In genomic region chr3:98564282-98565005, GRCh38 we compare ENCODE assay signal across 13 cellular contexts. TPM values are rescaled to one million over a fixed set of nuclear protein-coding genes. Genes with fewer than 3 reads are reported as not detected.
DNase-seq lines count a peak whose midpoint lies in the region; ATAC-seq and FAIRE-seq lines count a peak whose summit lies in the region.
"Had no signal": no experiment of that assay in that cellular context is flagged by ENCODE, and none has a peak within 500 bp of the region (broad histone marks: within the 10 kb centered on the region; RNA-seq: fewer than 3 reads in every experiment).

No MANE protein-coding gene starts in this region.

- POLR2A ChIA-PET in CD8-positive, alpha-beta memory T cell (lab: Charles Lee) = interaction anchor here (0.6 to 5.9 kb wide), 22 partner anchors 8 to 742 kb away, joined by 3 to 105 read pairs (median 5); partner anchors contain the start of genes CLDND1, CPOX and CRYBG3

- peak overlapping the region; percentile 77 for H3K27ac ChIP-seq in CD8-positive, alpha-beta memory T cell (ENCODE audit: low read depth, low read length)
- H3K27ac ChIP-seq: hepatocyte had no signal

- peak overlapping the region; percentile 61 to 86 (median 80) for H3K4me3 Mint-ChIP-seq in CD8-positive, alpha-beta memory T cell
- H3K4me3 Mint-ChIP-seq: nephron, type B pancreatic cell had no signal

- peak; percentile 33 to 84 (median 52) for DNase-seq in CD8-positive, alpha-beta memory T cell
- no peak for DNase-seq in GM19239 (ENCODE audit: insufficient read length, low spot score)
- peak; percentile 74 for DNase-seq in activated effector memory CD4-positive, alpha-beta T cell treated with anti-CD3 and anti-CD28 coated beads, Interleukin-2, amount 50 U/mL, for 16 hours
- DNase-seq in COLO668 (lab: John Stamatoyannopoulos, UW; ENCODE audit: unreplicated experiment) = no peak
- no peak for DNase-seq in RKO (ENCODE audit: low spot score)
- DNase-seq in D341Med (ENCODE audit: low spot score) = no peak
- no peak for DNase-seq in G401 (ENCODE audit: low spot score)
- DNase-seq: NCI-H526 had no signal

- H3K27ac Mint-ChIP-seq in CD8-positive, alpha-beta memory T cell = peak overlapping the region; percentile 93 to 99 (median 97)
- H3K27ac Mint-ChIP-seq: nephron, type B pancreatic cell had no signal

- no peak overlapping the region for H3K4me3 ChIP-seq in CD8-positive, alpha-beta memory T cell (ENCODE audit: low read length)
- H3K4me3 ChIP-seq: hepatocyte had no signal

- H3K9me3 Mint-ChIP-seq in CD8-positive, alpha-beta memory T cell = peaks cover 0 to 2% (median 0%) of the 10 kb centered on the region in 5 donors
- H3K9me3 Mint-ChIP-seq: nephron, type B pancreatic cell had no signal

- H3K36me3 ChIP-seq in CD8-positive, alpha-beta memory T cell (ENCODE audit: insufficient read depth, low read length) = no peaks in the 10 kb centered on the region

- in situ Hi-C loops in G401 (cut with HindIII; ENCODE audit: low sequenced_read_pairs) = no loop called here

- peak; percentile 12 for ATAC-seq in HG03280 (IDR thresholded peaks at IDR 0.05; ENCODE audit: unreplicated experiment)
- ATAC-seq: HepG2 had no signal

- FAIRE-seq in GM19239 (lab: Jason Lieb, UNC) = peak; percentile 87
- FAIRE-seq: HepG2 had no signal

- H3K4me1 Mint-ChIP-seq in CD8-positive, alpha-beta memory T cell = peaks cover 77 to 98% (median 95%) of the 10 kb centered on the region in 3 donors
- H3K4me1 Mint-ChIP-seq: nephron had no signal

- H3K9me3 ChIP-seq in CD8-positive, alpha-beta memory T cell (ENCODE audit: low read length) = no peaks in the 10 kb centered on the region

- peaks cover 72% of the 10 kb centered on the region for H3K4me1 ChIP-seq in CD8-positive, alpha-beta memory T cell (ENCODE audit: insufficient read depth, low read length)

- H3K36me3 Mint-ChIP-seq in CD8-positive, alpha-beta memory T cell = no peaks in the 10 kb centered on the region
- H3K36me3 Mint-ChIP-seq: type B pancreatic cell had no signal

- peaks cover 0 to 2% of the 10 kb centered on the region in 2 donors for H3K27me3 Mint-ChIP-seq in CD8-positive, alpha-beta memory T cell
- H3K27me3 Mint-ChIP-seq: type B pancreatic cell had no signal

- H3K27me3 ChIP-seq in CD8-positive, alpha-beta memory T cell (ENCODE audit: insufficient read depth, low read length, poor library complexity, severe bottlenecking) = no peaks in the 10 kb centered on the region
- H3K27me3 ChIP-seq: hepatocyte had no signal

- CTCF ChIA-PET in CD8-positive, alpha-beta memory T cell (lab: Charles Lee) = interaction anchor here (0.8 to 4.0 kb wide), 20 partner anchors 8 to 525 kb away, joined by 3 to 27 read pairs (median 4); partner anchors contain the start of genes CLDND1, CPOX and GPR15

RNA-seq across cellular contexts. Expression of gene CPOX, which starts 29.0 kb away (rescaled TPM):
- 10 to 100 TPM; 76.3 to 79.9 TPM for total RNA-seq in CD8-positive, alpha-beta memory T cell
- 6.4 TPM for polyA plus RNA-seq in CD8-positive, alpha-beta memory T cell
- total RNA-seq in G401 (2014; rRNA removed; shearing (Covaris generic)) = 23.1 and 28.6 TPM in 2 replicates

RNA-seq across cellular contexts. Expression of gene GPR15, which starts 32.7 kb away (rescaled TPM):
- total RNA-seq in CD8-positive, alpha-beta memory T cell = 10 to 100 TPM; 15.6 to 17.0 TPM
- polyA plus RNA-seq in CD8-positive, alpha-beta memory T cell = 7.7 TPM
- not detected in 2 replicates for total RNA-seq in G401 (2014; rRNA removed; shearing (Covaris generic))
- total RNA-seq: hepatocyte, HepG2 had no signal
- polyA plus RNA-seq: hepatocyte, HepG2 had no signal

RNA-seq across cellular contexts. Expression of gene CLDND1, which starts 41.7 kb away (rescaled TPM):
- 100 to 1,000 TPM; 299 to 315 TPM for total RNA-seq in CD8-positive, alpha-beta memory T cell
- 210 TPM for polyA plus RNA-seq in CD8-positive, alpha-beta memory T cell
- 25.6 and 27.2 TPM in 2 replicates for total RNA-seq in G401 (2014; rRNA removed; shearing (Covaris generic))

Comparison
In these comparisons a context has a peak if more than half of its experiments do, and no peak if none do; other contexts are left out.
1. DNase-seq: peak in CD8-positive, alpha-beta memory T cell (5 of 5) and activated effector memory CD4-positive, alpha-beta T cell treated with anti-CD3 and anti-CD28 coated beads, Interleukin-2, amount 50 U/mL, for 16 hours (single experiment); none in GM19239 (single experiment), COLO668 (single experiment), RKO (single experiment), D341Med (single experiment) and G401 (single experiment).
2. RNA of gene GPR15, which starts 32.7 kb away (total RNA-seq): 15.6 to 17.0 TPM in CD8-positive, alpha-beta memory T cell; not detected in G401; every median in the first group is over 10 times any median in the second.
3. RNA of gene CLDND1, which starts 41.7 kb away (total RNA-seq): 299 to 315 TPM in CD8-positive, alpha-beta memory T cell; 25.6 to 27.2 TPM in G401; every median in the first group is over 10 times any median in the second.